In genomic region chr5:166302189-166302588, GRCh38 we compare ENCODE assay signal across 22 cellular contexts.
DNase-seq lines count a peak whose midpoint lies in the region; ATAC-seq and TF ChIP-seq lines count a peak whose summit lies in the region.
"Had no signal": no experiment of that assay in that cellular context is flagged by ENCODE, and none has a peak within 500 bp of the region (broad histone marks: within the 10 kb centered on the region; RNA-seq: fewer than 3 reads in every experiment).

No MANE protein-coding gene starts in this region.

- no peaks in the 10 kb centered on the region for H3K36me3 Mint-ChIP-seq in central memory CD8-positive, alpha-beta T cell (ENCODE audit: insufficient read depth)
- no peaks in the 10 kb centered on the region for H3K36me3 Mint-ChIP-seq in CD8-positive, alpha-beta T cell
- H3K36me3 Mint-ChIP-seq: CD14-positive monocyte had no signal

- H2AFZ ChIP-seq in smooth muscle cell (ENCODE audit: low read depth): no peak overlapping the region
- H2AFZ ChIP-seq: GM23338 had no signal

- H3K9ac ChIP-seq in smooth muscle cell (ENCODE audit: low read depth): no peak overlapping the region
- H3K9ac ChIP-seq: BLaER1 treated with 17β-estradiol and CSF1 and Interleukin-3, amounts not matched to agents 10 nM and 100 nM had no signal

- POLR2A ChIA-PET in CD8-positive, alpha-beta T cell (lab: Charles Lee): no interaction called here

- H3K27ac Mint-ChIP-seq in central memory CD8-positive, alpha-beta T cell (ENCODE audit: low read depth): no peak overlapping the region
- H3K27ac Mint-ChIP-seq in CD8-positive, alpha-beta T cell: no peak overlapping the region
- H3K27ac Mint-ChIP-seq: CD14-positive monocyte; CD4-positive, alpha-beta T cell; GM23338; H9 had no signal

- DNase-seq in NCI-H526 (lab: John Stamatoyannopoulos, UW) (peak; percentile 45 to 58), OCI-M1 (lab: John Stamatoyannopoulos, UW) (peak; percentile 73), smooth muscle cell (lab: John Stamatoyannopoulos, UW; ENCODE audit: unreplicated experiment) (no peak)
- no peak for DNase-seq in central memory CD8-positive, alpha-beta T cell (ENCODE audit: low spot score in 2 of 2)
- DNase-seq in CD8-positive, alpha-beta T cell: no peak
- DNase-seq: 8988T; ACHN; AML-193; BE2C; Calu3; CD4-positive, alpha-beta T cell; COR-L47; DMS153; DND-41; H9 had no signal

- CTCF ChIA-PET in CD8-positive, alpha-beta T cell (lab: Charles Lee): no interaction called here

- TF ChIP-seq CTCF in smooth muscle cell (IDR thresholded peaks at IDR 0.05; ENCODE audit: borderline replicate concordance, insufficient read depth, poor library complexity, severe bottlenecking): no peak
- no peak for TF ChIP-seq CTCF in CD8-positive, alpha-beta T cell (IDR thresholded peaks at IDR 0.05)

- no peaks in the 10 kb centered on the region for H3K27me3 ChIP-seq in smooth muscle cell (ENCODE audit: low read depth)
- H3K27me3 ChIP-seq in CD8-positive, alpha-beta T cell (ENCODE audit: insufficient read depth, low read length): no peaks in the 10 kb centered on the region
- H3K27me3 ChIP-seq: BE2C; BLaER1 treated with 17β-estradiol and CSF1 and Interleukin-3, amounts not matched to agents 10 nM and 100 nM had no signal

- H3K4me3 ChIP-seq in smooth muscle cell: no peak overlapping the region
- H3K4me3 ChIP-seq in CD8-positive, alpha-beta T cell (ENCODE audit: low read depth, low read length): no peak overlapping the region
- H3K4me3 ChIP-seq: A549; BLaER1 treated with 17β-estradiol and CSF1 and Interleukin-3, amounts not matched to agents 10 nM and 100 nM; GM23338 had no signal

- ATAC-seq in HG03432 (IDR thresholded peaks at IDR 0.05; ENCODE audit: unreplicated experiment): peak; percentile 49
- peak; percentile 67 for ATAC-seq in central memory CD8-positive, alpha-beta T cell (replicated peaks; ENCODE audit: extremely low read depth, poor library complexity, severe bottlenecking)
- ATAC-seq in GM21717 (IDR thresholded peaks at IDR 0.05; ENCODE audit: unreplicated experiment): no peak
- no peak for ATAC-seq in CD8-positive, alpha-beta T cell
- ATAC-seq: A549, GM23338, HCT116 had no signal

- no peaks in the 10 kb centered on the region for H3K36me3 ChIP-seq in smooth muscle cell (ENCODE audit: low read depth)
- H3K36me3 ChIP-seq in CD8-positive, alpha-beta T cell (ENCODE audit: insufficient read depth, low read length): no peaks in the 10 kb centered on the region
- H3K36me3 ChIP-seq: BE2C; BLaER1 treated with 17β-estradiol and CSF1 and Interleukin-3, amounts not matched to agents 10 nM and 100 nM had no signal

- no peaks in the 10 kb centered on the region for H4K20me1 ChIP-seq in smooth muscle cell (ENCODE audit: low read depth)
- H4K20me1 ChIP-seq: BLaER1 treated with 17β-estradiol and CSF1 and Interleukin-3, amounts not matched to agents 10 nM and 100 nM had no signal

- no peaks in the 10 kb centered on the region for H3K9me3 ChIP-seq in smooth muscle cell (replicated peaks; ENCODE audit: low read depth)
- no peaks in the 10 kb centered on the region for H3K9me3 ChIP-seq in CD8-positive, alpha-beta T cell (ENCODE audit: low read length)
- H3K9me3 ChIP-seq: A549, BE2C had no signal

- H3K4me3 Mint-ChIP-seq in central memory CD8-positive, alpha-beta T cell: no peak overlapping the region
- no peak overlapping the region for H3K4me3 Mint-ChIP-seq in CD8-positive, alpha-beta T cell
- H3K4me3 Mint-ChIP-seq: CD14-positive monocyte; CD4-positive, alpha-beta T cell; GM23338; H9 had no signal

- no peaks in the 10 kb centered on the region for H3K79me2 ChIP-seq in smooth muscle cell (ENCODE audit: low read depth)

- 90% methylated on average over 5 of the region's 5 CpGs for WGBS in smooth muscle cell (ENCODE audit: low lambda C conversion rate)

- H3K4me1 ChIP-seq in smooth muscle cell (ENCODE audit: low read depth): no peaks in the 10 kb centered on the region
- no peaks in the 10 kb centered on the region for H3K4me1 ChIP-seq in CD8-positive, alpha-beta T cell (ENCODE audit: insufficient read depth, low read length)
- H3K4me1 ChIP-seq: A549; BE2C; BLaER1 treated with 17β-estradiol and CSF1 and Interleukin-3, amounts not matched to agents 10 nM and 100 nM had no signal

- no peaks in the 10 kb centered on the region for H3F3A ChIP-seq in smooth muscle cell (ENCODE audit: low read depth)

- no peaks in the 10 kb centered on the region for H3K4me1 Mint-ChIP-seq in central memory CD8-positive, alpha-beta T cell
- H3K4me1 Mint-ChIP-seq in CD8-positive, alpha-beta T cell (ENCODE audit: low read depth): no peaks in the 10 kb centered on the region
- H3K4me1 Mint-ChIP-seq: CD14-positive monocyte, GM23338 had no signal

- no peaks in the 10 kb centered on the region for H3K27me3 Mint-ChIP-seq in central memory CD8-positive, alpha-beta T cell
- H3K27me3 Mint-ChIP-seq in CD8-positive, alpha-beta T cell (ENCODE audit: low read depth): no peaks in the 10 kb centered on the region
- H3K27me3 Mint-ChIP-seq: CD4-positive, alpha-beta T cell had no signal

- H3K27ac ChIP-seq in smooth muscle cell (ENCODE audit: low read depth): no peak overlapping the region
- H3K27ac ChIP-seq in CD8-positive, alpha-beta T cell (ENCODE audit: low read depth, low read length): no peak overlapping the region
- H3K27ac ChIP-seq: A549; BLaER1 treated with 17β-estradiol and CSF1 and Interleukin-3, amounts not matched to agents 10 nM and 100 nM had no signal

- intact Hi-C loops in CD8-positive, alpha-beta T cell (cut with DNase I, micrococcal nuclease): no loop called here

- H3K4me2 ChIP-seq in smooth muscle cell: no peak overlapping the region
- H3K4me2 ChIP-seq: A549; BLaER1 treated with 17β-estradiol and CSF1 and Interleukin-3, amounts not matched to agents 10 nM and 100 nM; GM23338 had no signal

- peaks cover 23% of the 10 kb centered on the region for H3K9me3 Mint-ChIP-seq in central memory CD8-positive, alpha-beta T cell
- peaks cover 21% of the 10 kb centered on the region for H3K9me3 Mint-ChIP-seq in CD8-positive, alpha-beta T cell

Comparison
In these comparisons a context has a peak if more than half of its experiments do, and no peak if none do; other contexts are left out.
1. ATAC-seq: peak in HG03432 (single experiment) and central memory CD8-positive, alpha-beta T cell (single experiment); none in GM21717 (single experiment) and CD8-positive, alpha-beta T cell (single experiment).
2. DNase-seq: peak in NCI-H526 (2 of 2) and OCI-M1 (single experiment); none in central memory CD8-positive, alpha-beta T cell (0 of 2), smooth muscle cell (single experiment) and CD8-positive, alpha-beta T cell (0 of 7).